ENCODE assay signal across 10 cellular contexts in genomic region chr16:56911771-56912541, GRCh38. TPM values are rescaled to one million over a fixed set of nuclear protein-coding genes. Genes with fewer than 3 reads are reported as not detected.
DNase-seq lines count a peak whose midpoint lies in the region; ATAC-seq, FAIRE-seq and TF ChIP-seq lines count a peak whose summit lies in the region.
"Had no signal": no experiment of that assay in that cellular context is flagged by ENCODE, and none has a peak within 500 bp of the region (broad histone marks: within the 10 kb centered on the region; RNA-seq: fewer than 3 reads in every experiment).

No MANE protein-coding gene starts in this region.

- H3K9ac ChIP-seq in GM12878 (ENCODE audit: control insufficient read depth, insufficient read depth, low read length): no peak overlapping the region; the same call in 1 of the 2 replicates

- H3K79me2 ChIP-seq in GM12878 (ENCODE audit: control insufficient read depth, insufficient read depth, low read length): no peaks in the 10 kb centered on the region

- WGBS in GM12878 (ENCODE audit: insufficient coverage, insufficient replicate concordance, low lambda C conversion rate, missing lambda C conversion rate): 9% methylated on average over 21 of the region's 21 CpGs

- H3K27ac ChIP-seq in GM12878 (ENCODE audit: control insufficient read depth, insufficient read depth): peak overlapping the region; percentile 34
- H3K27ac ChIP-seq: 22Rv1 had no signal

- SMC1A ChIA-PET in GM12878 (lab: Charles Lee; ENCODE audit: uncharacterized antibody, unreplicated experiment): interaction anchor here (0.5 to 6.2 kb wide), 16 partner anchors 8 to 72 kb away, joined by 3 to 26 read pairs (median 6); no protein-coding TSS in a partner anchor

- no peaks in the 10 kb centered on the region; the same call in 2 of the 3 replicates for H3K9me3 ChIP-seq in GM12878 (replicated peaks; ENCODE audit: control insufficient read depth, insufficient read depth, low read length)

- H3K36me3 ChIP-seq in GM12878 (ENCODE audit: control insufficient read depth in 2 of 2, insufficient read depth in 2 of 2, low read length in 1 of 2): no peaks in the 10 kb centered on the region

- in situ Hi-C loops in GM12878 (cut with MboI): no loop called here

- peak overlapping the region; percentile 43 for H3K4me2 ChIP-seq in GM12878 (ENCODE audit: control insufficient read depth, insufficient read depth)

- no peak for TF ChIP-seq POLR2A in GM12878 (IDR thresholded peaks at IDR 0.05; ENCODE audit: low read depth, low read length)

- CTCF ChIA-PET in GM12878 (lab: Yijun Ruan, JAX): interaction anchor here (0.9 to 6.2 kb wide), 11 partner anchors 11 to 97 kb away, joined by 3 to 50 read pairs (median 3); partner anchors contain the start of gene SLC12A3

- TF ChIP-seq RAD21 in GM12878 (IDR thresholded peaks at IDR 0.05; ENCODE audit: insufficient read depth, low read depth, low read length): 0 out of 2 replicates have a peak, but pooled peaks have one; percentile 0

- TSS peak; percentile 81 for BruUV-seq in GM12878 (replicated peaks; lab: Mats Ljungman, UMichigan)

- peak; percentile 71 for FAIRE-seq in GM12878 (lab: Jason Lieb, UNC)

- POLR2A ChIA-PET in GM12878 (lab: Charles Lee): interaction anchor here (0.9 to 13.8 kb wide), 7 partner anchors 18 to 88 kb away, joined by 3 to 306 read pairs (median 4); partner anchors contain the start of gene HERPUD1

- DNase-seq in SIG-M5 treated with dmso at 0.1 percent for 504 hours (lab: John Stamatoyannopoulos, UW; ENCODE audit: unreplicated experiment) (peak; percentile 43), SIG-M5 (lab: John Stamatoyannopoulos, UW) (no peak), GM12878 (ENCODE audit: low read depth, low spot score) (peak; percentile 72), midbrain (lab: John Stamatoyannopoulos, UW) (peak; percentile 38), LoVo (ENCODE audit: low spot score) (no peak), NCI-H526 (lab: John Stamatoyannopoulos, UW) (no peak)

- peaks cover 46% of the 10 kb centered on the region for H3K4me1 ChIP-seq in GM12878 (ENCODE audit: control insufficient read depth, insufficient read depth, low read length)

- intact Hi-C loops in GM12878 (cut with micrococcal nuclease; ENCODE audit: unreplicated experiment): loop anchor here (1.0 to 2.0 kb wide), 4 partner anchors 19 to 51 kb away; no protein-coding TSS in a partner anchor

- RAD21 ChIA-PET in GM12878 (lab: Charles Lee; ENCODE audit: unreplicated experiment): interaction anchor here (0.9 to 4.8 kb wide), 17 partner anchors 8 to 59 kb away, joined by 3 to 25 read pairs (median 6); partner anchors contain the start of gene HERPUD1

- H2AFZ ChIP-seq in GM12878 (ENCODE audit: control insufficient read depth, low read depth, low read length): no peak overlapping the region

- H4K20me1 ChIP-seq in GM12878 (ENCODE audit: control insufficient read depth, insufficient read depth): no peaks in the 10 kb centered on the region

- no peak overlapping the region; the same call in 1 of the 2 replicates for H3K4me3 ChIP-seq in GM12878

- no peak for TF ChIP-seq CTCF in GM12878 (IDR thresholded peaks at IDR 0.05 in 2 of 3, conservative IDR thresholded peaks at IDR 0.05 in 1 of 3; ENCODE audit: control insufficient read depth in 2 of 3, extremely low read depth in 1 of 3, insufficient read depth in 1 of 3, low read depth in 3 of 3, low read length in 3 of 3)

- ATAC-seq in HG03442 (IDR thresholded peaks at IDR 0.05; ENCODE audit: unreplicated experiment) (peak; percentile 59), GM12878 (peak; percentile 81), HG02884 (IDR thresholded peaks at IDR 0.05; ENCODE audit: unreplicated experiment) (no peak)

- peak; percentile 100; a peak in 3 of 4 replicates for TF ChIP-seq EP300 in GM12878 (IDR thresholded peaks at IDR 0.05; ENCODE audit: borderline replicate concordance in 1 of 2, control insufficient read depth in 1 of 2, low read depth in 2 of 2, low read length in 2 of 2)

- no peaks in the 10 kb centered on the region for H3K27me3 ChIP-seq in GM12878 (replicated peaks in 1 of 2; ENCODE audit: control insufficient read depth in 2 of 2, insufficient read depth in 2 of 2, low read length in 1 of 2)

TF ChIP-seq in GM12878, 131 proteins besides CTCF, POLR2A, EP300 and RAD21 (continues in another document):
- TF ChIP-seq NKRF (conservative IDR thresholded peaks at IDR 0.05) (no peak; the same call in 1 of the 2 replicates), ZNF274 (IDR thresholded peaks at IDR 0.05; ENCODE audit: insufficient read depth, insufficient read length) (no peak), NBN (IDR thresholded peaks at IDR 0.05) (peak; percentile 84)

RNA-seq across cellular contexts. Expression of gene HERPUD1, which starts 20.0 kb away (rescaled TPM):
- 346 and 347 TPM in 2 replicates for total RNA-seq in GM12878 (2013; cell fraction: nucleolus; rRNA removed)
- total RNA-seq in GM12878 (2014; rRNA removed): 69.9 and 80.4 TPM in 2 replicates
- total RNA-seq in GM12878 (2014; rRNA removed; fragmentation: Illumina TruSeq; extraction: Trizol): 102 and 107 TPM in 2 replicates
- total RNA-seq in GM12878 (2021): 129 and 143 TPM in 2 replicates
- polyA plus RNA-seq in GM12878 (2011; ENCODE audit: low read depth): 132 TPM
- 119 and 178 TPM in 2 replicates for polyA plus RNA-seq in GM12878 (2011; rRNA removed)
- polyA plus RNA-seq in GM12878 (2011; cell fraction: cytosol; rRNA removed): 111 and 123 TPM in 2 replicates
- polyA plus RNA-seq in GM12878 (2011; cell fraction: nucleus; rRNA removed): 83.2 and 124 TPM in 2 replicates
- polyA plus RNA-seq in GM12878 (2012): 141 and 168 TPM in 2 replicates
- polyA plus RNA-seq in GM12878 (2014; fragmentation: Illumina TruSeq; extraction: Trizol): 138 and 149 TPM in 2 replicates
- 10 to 100 TPM; 32.6 to 68.1 TPM for polyA plus RNA-seq in GM12878 (2014; fragmentation: Nextera tagmentation; extraction: Ambion mirVana)
- 99.0 and 129 TPM in 2 replicates for polyA plus RNA-seq in GM12878 (2014; rRNA removed)
- polyA plus RNA-seq in GM12878 (2016; fragmentation: Nextera tagmentation; extraction: Ambion mirVana): 100 to 1,000 TPM; 204 to 212 TPM
- polyA minus RNA-seq in GM12878 (2011; rRNA and poly(A)+ RNA removed): 110 and 134 TPM in 2 replicates
- 46.4 and 58.4 TPM in 2 replicates for polyA minus RNA-seq in GM12878 (2011; cell fraction: cytosol; rRNA and poly(A)+ RNA removed)
- polyA minus RNA-seq in GM12878 (2011; cell fraction: nucleus; rRNA and poly(A)+ RNA removed): 93.1 and 103 TPM in 2 replicates

RNA-seq across cellular contexts. Expression of gene SLC12A3, which starts 46.9 kb away (rescaled TPM):
- total RNA-seq in GM12878 (2013; cell fraction: nucleolus; rRNA removed): 0.98 and 2.1 TPM in 2 replicates
- total RNA-seq in GM12878 (2014; rRNA removed) (3.4 and 4.0 TPM in 2 replicates), GM12878 (2014; rRNA removed; fragmentation: Illumina TruSeq; extraction: Trizol) (2.8 and 3.5 TPM in 2 replicates), GM12878 (2021) (4.8 and 5.2 TPM in 2 replicates)
- 0.21 TPM for polyA plus RNA-seq in GM12878 (2011; ENCODE audit: low read depth)
- polyA plus RNA-seq in GM12878 (2011; rRNA removed) (0.05 and 0.16 TPM in 2 replicates), GM12878 (2014; fragmentation: Illumina TruSeq; extraction: Trizol) (4.9 and 5.9 TPM in 2 replicates), GM12878 (2014; fragmentation: Nextera tagmentation; extraction: Ambion mirVana) (1 to 10 TPM in 1 of 2 experiments, under 1 TPM in 1; 0.95 to 1.0 TPM), GM12878 (2014; rRNA removed) (5.1 and 6.3 TPM in 2 replicates), GM12878 (2016; fragmentation: Nextera tagmentation; extraction: Ambion mirVana) (1 to 10 TPM; 2.8 TPM)
- polyA plus RNA-seq in GM12878 (2011; cell fraction: cytosol; rRNA removed): 0.10 and 0.16 TPM in 2 replicates
- 0.13 and 0.35 TPM in 2 replicates for polyA plus RNA-seq in GM12878 (2011; cell fraction: nucleus; rRNA removed)
- 0.38 and 0.55 TPM in 2 replicates for polyA plus RNA-seq in GM12878 (2012)
- 0.21 and 0.22 TPM in 2 replicates for polyA minus RNA-seq in GM12878 (2011; rRNA and poly(A)+ RNA removed)
- polyA minus RNA-seq in GM12878 (2011; cell fraction: cytosol; rRNA and poly(A)+ RNA removed): 1.0 and 2.3 TPM in 2 replicates
- polyA minus RNA-seq in GM12878 (2011; cell fraction: nucleus; rRNA and poly(A)+ RNA removed): 0.29 TPM in 1 of 2 replicates, not detected in the other
- total RNA-seq: lung microvascular endothelial cell had no signal

RNA-seq across cellular contexts. Expression of gene CETP, which starts 49.8 kb away (rescaled TPM):
- total RNA-seq in GM12878 (2013; cell fraction: nucleolus; rRNA removed): 2.0 and 2.9 TPM in 2 replicates
- total RNA-seq in GM12878 (2014; rRNA removed) (1.9 and 2.3 TPM in 2 replicates), GM12878 (2014; rRNA removed; fragmentation: Illumina TruSeq; extraction: Trizol) (1.2 and 1.3 TPM in 2 replicates), GM12878 (2021) (0.77 and 1.4 TPM in 2 replicates)
- polyA plus RNA-seq in GM12878 (2011; ENCODE audit: low read depth): 0.92 TPM
- polyA plus RNA-seq in GM12878 (2011; rRNA removed) (4.5 and 6.4 TPM in 2 replicates), GM12878 (2014; fragmentation: Illumina TruSeq; extraction: Trizol) (0.90 and 1.2 TPM in 2 replicates), GM12878 (2014; fragmentation: Nextera tagmentation; extraction: Ambion mirVana) (1 to 10 TPM; 2.4 to 2.9 TPM), GM12878 (2014; rRNA removed) (1.4 and 1.5 TPM in 2 replicates), GM12878 (2016; fragmentation: Nextera tagmentation; extraction: Ambion mirVana) (1 to 10 TPM; 2.3 to 2.9 TPM)
- 4.8 and 5.3 TPM in 2 replicates for polyA plus RNA-seq in GM12878 (2011; cell fraction: cytosol; rRNA removed)
- polyA plus RNA-seq in GM12878 (2011; cell fraction: nucleus; rRNA removed): 2.6 and 3.7 TPM in 2 replicates
- 1.2 and 2.1 TPM in 2 replicates for polyA plus RNA-seq in GM12878 (2012)
- 3.1 and 3.4 TPM in 2 replicates for polyA minus RNA-seq in GM12878 (2011; rRNA and poly(A)+ RNA removed)
- polyA minus RNA-seq in GM12878 (2011; cell fraction: cytosol; rRNA and poly(A)+ RNA removed): 0.94 and 1.3 TPM in 2 replicates
- polyA minus RNA-seq in GM12878 (2011; cell fraction: nucleus; rRNA and poly(A)+ RNA removed): 0.85 and 0.96 TPM in 2 replicates

Comparison
In these comparisons a context has a peak if more than half of its experiments do, and no peak if none do; other contexts are left out.
1. DNase-seq: peak in SIG-M5 treated with dmso at 0.1 percent for 504 hours (single experiment), GM12878 (single experiment) and midbrain (single experiment); none in SIG-M5 (single experiment), LoVo (single experiment) and NCI-H526 (0 of 2).